11 cellular contexts compared by ENCODE assay signal in genomic region chr11:83092488-83093384, GRCh38. TPM values are rescaled to one million over a fixed set of nuclear protein-coding genes. Genes with fewer than 3 reads are reported as not detected.
DNase-seq lines count a peak whose midpoint lies in the region; ATAC-seq and TF ChIP-seq lines count a peak whose summit lies in the region.
"Had no signal": no experiment of that assay in that cellular context is flagged by ENCODE, and none has a peak within 500 bp of the region (broad histone marks: within the 10 kb centered on the region; RNA-seq: fewer than 3 reads in every experiment).

No MANE protein-coding gene starts in this region.

- H3K4me1 Mint-ChIP-seq in T-helper 17 cell = peaks cover 14% of the 10 kb centered on the region

- peak overlapping the region; percentile 31 for H3K4me2 ChIP-seq in parathyroid adenoma (ENCODE audit: low read length)

- ATAC-seq in T-helper 17 cell (no peak), HG03139 (IDR thresholded peaks at IDR 0.05; ENCODE audit: unreplicated experiment) (no peak)
- ATAC-seq: lower lobe of right lung had no signal

- H3K79me2 ChIP-seq in parathyroid adenoma = no peaks in the 10 kb centered on the region

- no peak for TF ChIP-seq CTCF in parathyroid adenoma (IDR thresholded peaks at IDR 0.05)

- DNase-seq in DMS53 treated with DMSO at 0.1 percent for 48 hours (lab: John Stamatoyannopoulos, UW; ENCODE audit: unreplicated experiment) (peak; percentile 100), NCI-H2196 treated with DMSO at 0.1 percent for 48 hours (lab: John Stamatoyannopoulos, UW; ENCODE audit: unreplicated experiment) (peak; percentile 79), dermis blood vessel endothelial cell (peak; percentile 61), posterior vena cava (ENCODE audit: low spot score) (no peak), T-helper 17 cell (no peak), amniotic stem cell (lab: John Stamatoyannopoulos, UW) (no peak)
- DNase-seq: lower lobe of right lung, NCI-H1930 had no signal

- peak overlapping the region; percentile 15 for H3K27ac ChIP-seq in parathyroid adenoma
- H3K27ac ChIP-seq: lower lobe of right lung had no signal

- H3K27me3 Mint-ChIP-seq in T-helper 17 cell = no peaks in the 10 kb centered on the region

- H3K27ac Mint-ChIP-seq in T-helper 17 cell = no peak overlapping the region

- H3K4me3 ChIP-seq in parathyroid adenoma (ENCODE audit: low read depth, low read length) = no peak overlapping the region
- H3K4me3 ChIP-seq: esophagus muscularis mucosa, lower lobe of right lung had no signal

- H2AFZ ChIP-seq in parathyroid adenoma = peak overlapping the region; percentile 28

- no peaks in the 10 kb centered on the region for H3K27me3 ChIP-seq in parathyroid adenoma (ENCODE audit: control insufficient read depth, insufficient read depth, low read length)
- H3K27me3 ChIP-seq: esophagus muscularis mucosa had no signal

- no peaks in the 10 kb centered on the region for H3K36me3 Mint-ChIP-seq in T-helper 17 cell (ENCODE audit: low read depth)

- H3K9me3 ChIP-seq in parathyroid adenoma (ENCODE audit: control insufficient read depth, low read length) (no peaks in the 10 kb centered on the region), T-helper 17 cell (ENCODE audit: control insufficient read depth, low read length, poor library complexity, severe bottlenecking) (no peaks in the 10 kb centered on the region)
- H3K9me3 ChIP-seq: esophagus muscularis mucosa, lower lobe of right lung had no signal

- no peaks in the 10 kb centered on the region for H3K4me1 ChIP-seq in parathyroid adenoma
- H3K4me1 ChIP-seq: lower lobe of right lung had no signal

- intact Hi-C loops in posterior vena cava (cut with DNase I) = no loop called here

- no peaks in the 10 kb centered on the region for H3K36me3 ChIP-seq in parathyroid adenoma (ENCODE audit: control insufficient read depth, insufficient read depth, low read length)
- H3K36me3 ChIP-seq: esophagus muscularis mucosa, lower lobe of right lung had no signal

- H3K4me3 Mint-ChIP-seq in T-helper 17 cell = no peak overlapping the region

- H3K9ac ChIP-seq in parathyroid adenoma = no peak overlapping the region

RNA-seq across cellular contexts. Expression of gene RAB30, which starts 21.0 kb away (rescaled TPM):
- 11.2 and 23.1 TPM in 2 replicates for total RNA-seq in dermis blood vessel endothelial cell
- 10 to 100 TPM; 22.1 to 27.9 TPM for total RNA-seq in posterior vena cava
- 10 to 100 TPM; 33.9 to 47.7 TPM for total RNA-seq in T-helper 17 cell

Comparison
In these comparisons a context has a peak if more than half of its experiments do, and no peak if none do; other contexts are left out.
1. DNase-seq: peak in DMS53 treated with DMSO at 0.1 percent for 48 hours (single experiment), NCI-H2196 treated with DMSO at 0.1 percent for 48 hours (single experiment) and dermis blood vessel endothelial cell (single experiment); none in posterior vena cava (single experiment), T-helper 17 cell (0 of 3) and amniotic stem cell (single experiment).